14 cellular contexts compared by ENCODE assay signal in genomic region chr21:46160563-46161179, GRCh38. TPM values are rescaled to one million over a fixed set of nuclear protein-coding genes. Genes with fewer than 3 reads are reported as not detected.
DNase-seq lines count a peak whose midpoint lies in the region; ATAC-seq, FAIRE-seq and TF ChIP-seq lines count a peak whose summit lies in the region.
"Had no signal": no experiment of that assay in that cellular context is flagged by ENCODE, and none has a peak within 500 bp of the region (broad histone marks: within the 10 kb centered on the region; RNA-seq: fewer than 3 reads in every experiment).

No MANE protein-coding gene starts in this region.

- TF ChIP-seq CTCF in Panc1 (IDR thresholded peaks at IDR 0.05) = no peak
- TF ChIP-seq CTCF in kidney (IDR thresholded peaks at IDR 0.05; ENCODE audit: borderline replicate concordance, extremely low read depth, insufficient read depth) = no peak
- no peak for TF ChIP-seq CTCF in brain microvascular endothelial cell (IDR thresholded peaks at IDR 0.05; ENCODE audit: low read depth, low read length, missing control alignments)

- no peaks in the 10 kb centered on the region for H3K9me3 Mint-ChIP-seq in activated T-cell treated with anti-CD3 and anti-CD28 coated beads, Interleukin-2, amount 50 U/mL, for 24 hours

- POLR2A ChIA-PET in Panc1 (lab: Charles Lee) = no interaction called here

- H3K36me3 ChIP-seq in Panc1 (ENCODE audit: control insufficient read depth, insufficient read depth, low read length) (no peaks in the 10 kb centered on the region), kidney (ENCODE audit: control insufficient read depth in 1 of 2, insufficient read depth in 2 of 2, low read length in 2 of 2) (no peaks in the 10 kb centered on the region), brain microvascular endothelial cell (replicated peaks) (peaks cover 5% of the 10 kb centered on the region)

- no peak for FAIRE-seq in kidney (lab: Jason Lieb, UNC)

- ATAC-seq in Panc1 (0 out of 2 replicates have a peak, but pooled peaks have one; percentile 32), HG03108 (IDR thresholded peaks at IDR 0.05; ENCODE audit: unreplicated experiment) (no peak)
- ATAC-seq in stimulated activated naive CD8-positive, alpha-beta T cell treated with anti-CD3 and anti-CD28 coated beads, Interleukin-15, Interleukin-2, amounts not matched to agents 100 U/mL and 50 U/mL, for 24 hours = no peak
- ATAC-seq: left lobe of liver had no signal

- H3K4me1 ChIP-seq in Panc1 (ENCODE audit: control insufficient read depth, insufficient read depth, low read length) (no peaks in the 10 kb centered on the region), kidney (ENCODE audit: control insufficient read depth in 1 of 2, insufficient read depth in 1 of 2, low read depth in 1 of 2, low read length in 2 of 2) (no peaks in the 10 kb centered on the region)

- in situ Hi-C loops in Panc1 (cut with HindIII; ENCODE audit: low pct_unique_long_range_greater_than_20kb, low sequenced_read_pairs) = no loop called here
- in situ Hi-C loops in brain microvascular endothelial cell (cut with HindIII; ENCODE audit: low pct_ligation_motif_present, low sequenced_read_pairs) = no loop called here

- H3K27me3 ChIP-seq in Panc1 (ENCODE audit: control insufficient read depth, insufficient read depth, low read length) (no peaks in the 10 kb centered on the region), brain microvascular endothelial cell (replicated peaks) (no peaks in the 10 kb centered on the region)
- H3K27me3 ChIP-seq: upper lobe of left lung had no signal

- no peak overlapping the region for H3K4me3 ChIP-seq in Panc1 (ENCODE audit: low read depth in 2 of 2, low read length in 2 of 2)
- no peak overlapping the region for H3K4me3 ChIP-seq in kidney (ENCODE audit: low read length in 2 of 2)
- H3K4me3 ChIP-seq in brain microvascular endothelial cell (ENCODE audit: low read depth, low read length) = no peak overlapping the region
- H3K4me3 ChIP-seq: dorsolateral prefrontal cortex had no signal

- H3K36me3 Mint-ChIP-seq in activated T-cell treated with anti-CD3 and anti-CD28 coated beads, Interleukin-2, amount 50 U/mL, for 24 hours (ENCODE audit: low read depth) = no peaks in the 10 kb centered on the region

- DNase-seq in activated T-cell treated with anti-CD3 and anti-CD28 coated beads, Interleukin-2, amount 50 U/mL, for 24 hours = peak; percentile 31
- DNase-seq in activated T-cell treated with anti-CD3 and anti-CD28 coated beads, Interleukin-2, amount 50 U/mL, for 48 hours = no peak
- DNase-seq in Panc1 (ENCODE audit: low read depth, low spot score) (no peak), kidney (peak; percentile 66), brain microvascular endothelial cell (no peak), retina (no peak)
- peak; percentile 28 for DNase-seq in stimulated activated naive CD8-positive, alpha-beta T cell treated with anti-CD3 and anti-CD28 coated beads, Interleukin-15, Interleukin-2, amounts not matched to agents 100 U/mL and 50 U/mL, for 24 hours
- DNase-seq: hypothalamus, NCI-H2081, NCI-H748 treated with DMSO at 0.1 percent for 48 hours had no signal

- H3K27ac Mint-ChIP-seq in activated T-cell treated with anti-CD3 and anti-CD28 coated beads, Interleukin-2, amount 50 U/mL, for 24 hours = no peak overlapping the region

- BruUV-seq in Panc1 (replicated peaks; lab: Mats Ljungman, UMichigan) = no TSS peak

- H3K4me3 Mint-ChIP-seq in activated T-cell treated with anti-CD3 and anti-CD28 coated beads, Interleukin-2, amount 50 U/mL, for 24 hours = no peak overlapping the region

- intact Hi-C loops in Panc1 (cut with micrococcal nuclease; ENCODE audit: unreplicated experiment) = no loop called here
- intact Hi-C loops in kidney (cut with DNase I) = no loop called here

- CTCF ChIA-PET in Panc1 (lab: Charles Lee) = interaction anchor here (0.7 kb wide), 1 partner anchor 18 kb away, joined by 3 read pairs; no protein-coding TSS in a partner anchor

- no peaks in the 10 kb centered on the region for H3K9me3 ChIP-seq in Panc1 (ENCODE audit: control insufficient read depth, insufficient read depth, low read depth, low read length)
- H3K9me3 ChIP-seq in kidney (ENCODE audit: control insufficient read depth in 1 of 2, low read length in 2 of 2) = no peaks in the 10 kb centered on the region
- H3K9me3 ChIP-seq: upper lobe of left lung had no signal

- H3K27ac ChIP-seq in Panc1 (ENCODE audit: low read length) (no peak overlapping the region), kidney (ENCODE audit: low read depth in 2 of 2, low read length in 2 of 2) (no peak overlapping the region), brain microvascular endothelial cell (no peak overlapping the region)
- H3K27ac ChIP-seq: dorsolateral prefrontal cortex, upper lobe of left lung had no signal

- H3K4me1 Mint-ChIP-seq in activated T-cell treated with anti-CD3 and anti-CD28 coated beads, Interleukin-2, amount 50 U/mL, for 24 hours (ENCODE audit: low read depth) = no peaks in the 10 kb centered on the region

- no peaks in the 10 kb centered on the region for H3K27me3 Mint-ChIP-seq in activated T-cell treated with anti-CD3 and anti-CD28 coated beads, Interleukin-2, amount 50 U/mL, for 24 hours

- no peak overlapping the region for H3K9ac ChIP-seq in kidney (ENCODE audit: low read length in 2 of 2)

RNA-seq across cellular contexts. Expression of gene FTCD, which starts 5.3 kb away (rescaled TPM):
- total RNA-seq in Panc1 (2021; ENCODE audit: unreplicated experiment) = 0.21 TPM
- not detected for polyA plus RNA-seq in Panc1 (2012; ENCODE audit: insufficient read length)
- total RNA-seq in kidney = 51.6 TPM
- polyA plus RNA-seq in kidney (ENCODE audit: insufficient read depth, low read depth, low replicate concordance) = 273 TPM

RNA-seq across cellular contexts. Expression of gene SPATC1L, which starts 23.6 kb away (rescaled TPM):
- total RNA-seq in Panc1 (2021; ENCODE audit: unreplicated experiment) = 0.26 TPM
- polyA plus RNA-seq in Panc1 (2012; ENCODE audit: insufficient read length) = 0.50 TPM
- 8.7 TPM for total RNA-seq in kidney
- polyA plus RNA-seq in kidney (ENCODE audit: insufficient read depth, low read depth, low replicate concordance) = 3.7 TPM

Comparison
In these comparisons a context has a peak if more than half of its experiments do, and no peak if none do; other contexts are left out.
1. DNase-seq: peak in activated T-cell treated with anti-CD3 and anti-CD28 coated beads, Interleukin-2, amount 50 U/mL, for 24 hours (single experiment), kidney (single experiment) and stimulated activated naive CD8-positive, alpha-beta T cell treated with anti-CD3 and anti-CD28 coated beads, Interleukin-15, Interleukin-2, amounts not matched to agents 100 U/mL and 50 U/mL, for 24 hours (single experiment); none in activated T-cell treated with anti-CD3 and anti-CD28 coated beads, Interleukin-2, amount 50 U/mL, for 48 hours (0 of 2), Panc1 (single experiment), brain microvascular endothelial cell (single experiment) and retina (single experiment).
2. RNA of gene FTCD, which starts 5.3 kb away (total RNA-seq): 51.6 TPM in kidney (single experiment); 0.21 TPM in Panc1 (single experiment); every median in the first group is over 10 times any median in the second.